8 cellular contexts compared by ENCODE assay signal in genomic region chr5:6715758-6716633, GRCh38. TPM values are rescaled to one million over a fixed set of nuclear protein-coding genes. Genes with fewer than 3 reads are reported as not detected.
DNase-seq lines count a peak whose midpoint lies in the region; ATAC-seq and TF ChIP-seq lines count a peak whose summit lies in the region.

No MANE protein-coding gene starts in this region.

- no peak overlapping the region for H3K9ac ChIP-seq in iPS-20b (ENCODE audit: low read depth, low read length)

- H3K4me1 Mint-ChIP-seq in activated CD4-positive, alpha-beta T cell treated with anti-CD3 and anti-CD28 coated beads for 36 hours, result peaks cover 57% of the 10 kb centered on the region

- peak overlapping the region; percentile 84 for H3K4me3 ChIP-seq in iPS-20b (ENCODE audit: low read length)
- peak overlapping the region; percentile 56 to 94 (median 66) for H3K4me3 ChIP-seq in stomach

- H3K4me1 ChIP-seq in iPS-20b (ENCODE audit: insufficient read depth, low read length) (peaks cover 20% of the 10 kb centered on the region), stomach (peaks cover 53 to 72% (median 68%) of the 10 kb centered on the region in 4 donors)

- peak overlapping the region; percentile 8 for H3K27ac Mint-ChIP-seq in activated CD4-positive, alpha-beta T cell treated with anti-CD3 and anti-CD28 coated beads for 36 hours

- ATAC-seq in activated CD4-positive, alpha-beta T cell treated with anti-CD3 and anti-CD28 coated beads for 36 hours, result no peak
- ATAC-seq in HG02973 (IDR thresholded peaks at IDR 0.05; ENCODE audit: unreplicated experiment) (no peak), GM18498 (IDR thresholded peaks at IDR 0.05; ENCODE audit: unreplicated experiment) (no peak)

- no peak for TF ChIP-seq CTCF in stomach (IDR thresholded peaks at IDR 0.05)

- TF ChIP-seq EP300 in stomach (IDR thresholded peaks at IDR 0.05), result no peak

- POLR2A ChIA-PET in activated CD4-positive, alpha-beta T cell treated with anti-CD3 and anti-CD28 coated beads for 36 hours (lab: Charles Lee), result no interaction called here

- intact Hi-C loops in activated CD4-positive, alpha-beta T cell treated with anti-CD3 and anti-CD28 coated beads for 36 hours (cut with DNase I, micrococcal nuclease), result loop anchor here (2.0 to 10.0 kb wide), 3 partner anchors 15 to 1739 kb away; partner anchors contain the start of genes FASTKD3 (in 1 of the 2) and MTRR (in 1 of the 2)
- intact Hi-C loops in stomach (cut with DNase I; ENCODE audit: low total_unique reads), result loop anchor here (5.0 kb wide), 1 partner anchor 84 kb away; the partner anchor contains the start of genes NSUN2 and SRD5A1

- H3K27ac ChIP-seq in iPS-20b (ENCODE audit: low read length) (no peak overlapping the region), stomach (peak overlapping the region in 1 of 5 donors; percentile 21)

- H3K4me3 Mint-ChIP-seq in activated CD4-positive, alpha-beta T cell treated with anti-CD3 and anti-CD28 coated beads for 36 hours, result peak overlapping the region; percentile 84

- H3K9me3 ChIP-seq in iPS-20b (ENCODE audit: insufficient read depth, low read depth, low read length) (no peaks in the 10 kb centered on the region), stomach (no peaks in the 10 kb centered on the region)

- WGBS in stomach, 5 donors, result 35 to 40% (median 37%) methylated on average over 17 of the region's 17 CpGs

- H3K9me3 Mint-ChIP-seq in activated CD4-positive, alpha-beta T cell treated with anti-CD3 and anti-CD28 coated beads for 36 hours (ENCODE audit: low read depth), result no peaks in the 10 kb centered on the region

- no peaks in the 10 kb centered on the region for H3K36me3 ChIP-seq in iPS-20b (ENCODE audit: insufficient read depth, low read depth, low read length)
- H3K36me3 ChIP-seq in stomach, result peaks cover 0 to 8% (median 0%) of the 10 kb centered on the region in 4 donors

- no peak for TF ChIP-seq POLR2A in stomach (IDR thresholded peaks at IDR 0.05)

- peaks cover 13% of the 10 kb centered on the region for H3K27me3 ChIP-seq in iPS-20b (ENCODE audit: insufficient read depth, low read length)
- H3K27me3 ChIP-seq in stomach, result no peaks in the 10 kb centered on the region

- peaks cover 31% of the 10 kb centered on the region for H3K36me3 Mint-ChIP-seq in activated CD4-positive, alpha-beta T cell treated with anti-CD3 and anti-CD28 coated beads for 36 hours (ENCODE audit: low read depth)

- no peaks in the 10 kb centered on the region for H3K27me3 Mint-ChIP-seq in activated CD4-positive, alpha-beta T cell treated with anti-CD3 and anti-CD28 coated beads for 36 hours

- DNase-seq in activated CD4-positive, alpha-beta T cell treated with anti-CD3 and anti-CD28 coated beads for 36 hours, result no peak
- no peak for DNase-seq in activated CD4-positive, alpha-beta T cell treated with anti-CD3 and anti-CD28 coated beads, Interleukin-2, amount 50 U/mL, for 48 hours
- DNase-seq in activated CD4-positive, alpha-beta T cell treated with anti-CD3 and anti-CD28 coated beads, Interleukin-2, amount 50 U/mL, for 1 hour, result peak; percentile 29
- DNase-seq in stomach (no peak), LoVo (ENCODE audit: low spot score) (no peak)

- CTCF ChIA-PET in activated CD4-positive, alpha-beta T cell treated with anti-CD3 and anti-CD28 coated beads for 36 hours (lab: Charles Lee), result interaction anchor here (0.6 kb wide), 1 partner anchor 8 kb away, joined by 3 read pairs; no protein-coding TSS in a partner anchor

RNA-seq across cellular contexts. Expression of gene TENT4A, which starts 2.8 kb away (rescaled TPM):
- total RNA-seq in activated CD4-positive, alpha-beta T cell treated with anti-CD3 and anti-CD28 coated beads for 36 hours, result 10 to 100 TPM; 29.2 to 33.3 TPM
- total RNA-seq in stomach, result 10 to 100 TPM; 12.8 to 37.4 (median 27.2) TPM
- 1 to 10 TPM; 3.5 to 8.4 (median 4.2) TPM for polyA plus RNA-seq in stomach
